ENCODE assay signal across 19 cellular contexts in genomic region chr2:69017876-69018275, GRCh38. TPM values are rescaled to one million over a fixed set of nuclear protein-coding genes. Genes with fewer than 3 reads are reported as not detected.
"Had no signal": no experiment of that assay in that cellular context is flagged by ENCODE, and none has a peak within 500 bp of the region (broad histone marks: within the 10 kb centered on the region; RNA-seq: fewer than 3 reads in every experiment).

No MANE protein-coding gene starts in this region.

- H3K4me3 Mint-ChIP-seq: activated CD8-positive, alpha-beta memory T cell treated with anti-CD3 and anti-CD28 coated beads, Interleukin-2, amount 10 ng/mL, durations not matched to agents 7 days and 5 days; activated naive CD8-positive, alpha-beta T cell; activated T-cell treated with anti-CD3 and anti-CD28 coated beads, Interleukin-2, amount 50 U/mL, for 4 hours; stimulated activated effector memory CD8-positive, alpha-beta T cell treated with anti-CD3 and anti-CD28 coated beads, Interleukin-12 subunit alpha, Interleukin-12 subunit beta, amount 100 ng/mL, for 72 hours had no signal

- H3K27ac ChIP-seq: parathyroid adenoma had no signal

- H3K27ac Mint-ChIP-seq: activated CD8-positive, alpha-beta memory T cell treated with anti-CD3 and anti-CD28 coated beads, Interleukin-2, amount 10 ng/mL, durations not matched to agents 7 days and 5 days; activated naive CD8-positive, alpha-beta T cell; stimulated activated effector memory CD8-positive, alpha-beta T cell treated with anti-CD3 and anti-CD28 coated beads, Interleukin-12 subunit alpha, Interleukin-12 subunit beta, amount 100 ng/mL, for 72 hours had no signal

- FAIRE-seq: bronchial epithelial cell, endothelial cell of umbilical vein, small intestine had no signal

- H3K9ac ChIP-seq: parathyroid adenoma had no signal

- H2AFZ ChIP-seq: parathyroid adenoma had no signal

- ATAC-seq: activated CD4-positive, CD25-positive, alpha-beta regulatory T cell treated with anti-CD3 and anti-CD28 coated beads, Interleukin-2, amount 50 U/mL, for 24 hours; activated CD8-positive, alpha-beta memory T cell treated with anti-CD3 and anti-CD28 coated beads, Interleukin-2, amount 10 ng/mL, durations not matched to agents 7 days and 5 days; activated T-cell treated with anti-CD3 and anti-CD28 coated beads, Interleukin-2, amount 50 U/mL, for 4 hours; stimulated activated effector memory CD8-positive, alpha-beta T cell treated with anti-CD3 and anti-CD28 coated beads, Interleukin-12 subunit alpha, Interleukin-12 subunit beta, amount 100 ng/mL, for 72 hours had no signal

- H3K9me3 Mint-ChIP-seq: activated T-cell treated with anti-CD3 and anti-CD28 coated beads, Interleukin-2, amount 50 U/mL, for 4 hours; stimulated activated effector memory CD8-positive, alpha-beta T cell treated with anti-CD3 and anti-CD28 coated beads, Interleukin-12 subunit alpha, Interleukin-12 subunit beta, amount 100 ng/mL, for 72 hours had no signal

- H3K36me3 Mint-ChIP-seq: activated CD8-positive, alpha-beta memory T cell treated with anti-CD3 and anti-CD28 coated beads, Interleukin-2, amount 10 ng/mL, durations not matched to agents 7 days and 5 days; activated naive CD8-positive, alpha-beta T cell; stimulated activated effector memory CD8-positive, alpha-beta T cell treated with anti-CD3 and anti-CD28 coated beads, Interleukin-12 subunit alpha, Interleukin-12 subunit beta, amount 100 ng/mL, for 72 hours had no signal

- DNase-seq: activated CD4-positive, alpha-beta T cell treated with anti-CD3 and anti-CD28 coated beads, Interleukin-2, amount 50 U/mL, for 48 hours; activated CD8-positive, alpha-beta memory T cell treated with anti-CD3 and anti-CD28 coated beads, Interleukin-2, amount 10 ng/mL, durations not matched to agents 7 days and 5 days; activated effector memory CD4-positive, alpha-beta T cell treated with anti-CD3 and anti-CD28 coated beads, Interleukin-2, amount 50 U/mL, for 16 hours; activated T-cell treated with anti-CD3 and anti-CD28 coated beads, Interleukin-2, amount 50 U/mL, for 4 hours; anterior cingulate cortex; hippocampal formation; retina; small intestine; trophoblast cell had no signal

RNA-seq across cellular contexts. Expression of gene ANTXR1, which starts 4.9 kb away (rescaled TPM):
- total RNA-seq: T-helper 2 cell treated with Interferon-gamma antibody and Interleukin-4, amounts not matched to agents 100 ng/mL and 5 ng/mL, for 36 hours had no signal

RNA-seq across cellular contexts. Expression of gene GKN1, which starts 43.4 kb away (rescaled TPM):
- total RNA-seq: activated CD8-positive, alpha-beta memory T cell treated with anti-CD3 and anti-CD28 coated beads, Interleukin-2, amount 10 ng/mL, durations not matched to agents 7 days and 5 days; activated T-cell treated with anti-CD3 and anti-CD28 coated beads, Interleukin-2, amount 50 U/mL, for 4 hours; bronchial epithelial cell; endothelial cell of umbilical vein; fibroblast of lung; liver; mesenteric fat pad; T-helper 2 cell treated with Interferon-gamma antibody and Interleukin-4, amounts not matched to agents 100 ng/mL and 5 ng/mL, for 36 hours had no signal
- polyA plus RNA-seq: endothelial cell of umbilical vein, fibroblast of lung, liver had no signal
